ENCODE assay signal across 18 cellular contexts in the genomic region with DNA sequence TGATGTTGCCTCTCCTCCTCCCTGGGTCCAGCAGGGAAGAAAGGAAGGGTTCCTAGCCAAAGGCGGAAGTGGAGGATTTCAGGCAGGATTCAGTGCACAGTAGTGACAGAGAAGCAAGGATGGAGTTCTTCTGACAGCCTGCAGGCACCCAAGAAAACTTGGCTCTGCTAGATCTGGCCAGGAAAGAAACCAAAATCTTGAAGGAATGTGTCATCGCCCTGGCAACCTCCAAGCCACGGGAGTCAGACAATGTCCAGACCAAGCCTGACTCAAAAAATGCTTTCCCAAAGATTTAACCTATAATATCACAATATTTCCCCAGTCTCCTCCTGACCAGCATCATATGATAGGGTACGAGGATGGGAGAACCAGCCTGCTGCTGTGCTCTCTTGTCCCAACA. TPM values are rescaled to one million over a fixed set of nuclear protein-coding genes. Genes with fewer than 3 reads are reported as not detected.
DNase-seq lines count a peak whose midpoint lies in the region; ATAC-seq and TF ChIP-seq lines count a peak whose summit lies in the region.
"Had no signal": no experiment of that assay in that cellular context is flagged by ENCODE, and none has a peak within 500 bp of the region (broad histone marks: within the 10 kb centered on the region; RNA-seq: fewer than 3 reads in every experiment).

No MANE protein-coding gene starts in this region.

- intact Hi-C loops in IMR-90 (cut with micrococcal nuclease), result loop anchor here (10.0 kb wide), 1 partner anchor 456 kb away; no protein-coding TSS in a partner anchor

- H3K4me1 ChIP-seq in IMR-90 (ENCODE audit: control insufficient read depth, insufficient read depth, low read length), result no peaks in the 10 kb centered on the region
- H3K4me1 ChIP-seq: A549 had no signal

- H3K9me3 ChIP-seq in IMR-90 (ENCODE audit: control insufficient read depth, insufficient read depth, low read length), result no peaks in the 10 kb centered on the region
- H3K9me3 ChIP-seq: A549, esophagus squamous epithelium, Peyer's patch had no signal

- H2BK120ac ChIP-seq in IMR-90 (ENCODE audit: low read depth, low read length), result no peak overlapping the region

- no peak overlapping the region for H2AK9ac ChIP-seq in IMR-90 (replicated peaks; ENCODE audit: low read depth, low read length, poor library complexity)

- no peaks in the 10 kb centered on the region for H4K20me1 ChIP-seq in IMR-90 (ENCODE audit: insufficient read depth, low read length)

- H4K8ac ChIP-seq in IMR-90 (ENCODE audit: low read depth in 2 of 2, low read length in 2 of 2), result no peak overlapping the region

- POLR2A ChIA-PET in IMR-90 (lab: Charles Lee; ENCODE audit: unreplicated experiment), result no interaction called here

- BruUV-seq in IMR-90 (replicated peaks; lab: Mats Ljungman, UMichigan), result no TSS peak

- H4K5ac ChIP-seq in IMR-90 (ENCODE audit: low read depth, low read length), result no peak overlapping the region

- no peaks in the 10 kb centered on the region for H3K36me3 ChIP-seq in IMR-90 (ENCODE audit: control insufficient read depth, insufficient read depth, low read length)
- H3K36me3 ChIP-seq: esophagus squamous epithelium, Peyer's patch had no signal

- no peak overlapping the region for H3K23ac ChIP-seq in IMR-90 (ENCODE audit: low read depth, low read length)

- DNase-seq in AG08395 (ENCODE audit: low spot score), result peak; percentile 90
- DNase-seq in IMR-90, result peak; percentile 11
- peak; percentile 70 for DNase-seq in dedifferentiated amniotic fluid mesenchymal stem cell (ENCODE audit: extremely low spot score)
- peak; percentile 33 for DNase-seq in kidney tubule cell (ENCODE audit: low spot score)
- no peak for DNase-seq in activated effector memory CD4-positive, alpha-beta T cell treated with Interleukin-2 at 50 U/mL for 16 hours
- DNase-seq in cerebellar nuclear complex (lab: John Stamatoyannopoulos, UW), result no peak
- DNase-seq: activated CD8-positive, alpha-beta memory T cell treated with anti-CD3 and anti-CD28 coated beads for 24 hours; CD4-positive, alpha-beta T cell; DMS79 treated with DMSO at 0.1 percent for 48 hours; esophagus squamous epithelium; NCI-H1048; Peyer's patch; stimulated activated naive CD4-positive, alpha-beta T cell treated with Interleukin-2 at 50 U/mL for 16 hours had no signal

- no peak overlapping the region for H3K56ac ChIP-seq in IMR-90 (ENCODE audit: extremely low read depth, insufficient read depth, low read length)

- peak overlapping the region; percentile 26 for H2AFZ ChIP-seq in IMR-90 (replicated peaks; ENCODE audit: low read length, poor library complexity)

- no peak overlapping the region for H2BK5ac ChIP-seq in IMR-90 (ENCODE audit: low read depth, low read length, poor library complexity, severe bottlenecking)

- H3K4ac ChIP-seq in IMR-90 (ENCODE audit: low read depth, low read length), result no peak overlapping the region

- no peaks in the 10 kb centered on the region for H3K9me1 ChIP-seq in IMR-90 (ENCODE audit: insufficient read depth, low read length)

- H3K9ac ChIP-seq in IMR-90 (ENCODE audit: low read depth, low read length), result no peak overlapping the region

- no peak overlapping the region for H3K14ac ChIP-seq in IMR-90 (replicated peaks; ENCODE audit: low read depth, low read length)

- no peak overlapping the region for H2AK5ac ChIP-seq in IMR-90 (ENCODE audit: low read depth, low read length)

- TF ChIP-seq CTCF in IMR-90 (conservative IDR thresholded peaks at IDR 0.05; ENCODE audit: low read depth, low read length), result no peak

- H3K27ac ChIP-seq in IMR-90 (ENCODE audit: insufficient read depth, low read length), result no peak overlapping the region
- H3K27ac ChIP-seq: A549, esophagus squamous epithelium, Peyer's patch, VCaP had no signal

- H2BK15ac ChIP-seq in IMR-90 (ENCODE audit: low read depth, low read length), result no peak overlapping the region

- H3K4me2 ChIP-seq in IMR-90 (ENCODE audit: low read depth, low read length), result no peak overlapping the region
- H3K4me2 ChIP-seq: A549 had no signal

- ATAC-seq in IMR-90 (ENCODE audit: low read depth) (peak; percentile 16; the same call in 1 of the 2 replicates), GM18505 (IDR thresholded peaks at IDR 0.05; ENCODE audit: unreplicated experiment) (no peak), GM21390 (IDR thresholded peaks at IDR 0.05; ENCODE audit: unreplicated experiment) (no peak)
- ATAC-seq: activated T-helper 17 cell treated with anti-CD3 and anti-CD28 coated beads, Interleukin-2, amount 50 U/mL, for 72 hours had no signal

- peaks cover 4% of the 10 kb centered on the region; the same call in 1 of the 2 replicates for H3K27me3 ChIP-seq in IMR-90 (ENCODE audit: control insufficient read depth, insufficient read depth, low read length)
- H3K27me3 ChIP-seq: esophagus squamous epithelium, Peyer's patch had no signal

- no peak overlapping the region for H3K4me3 ChIP-seq in IMR-90 (ENCODE audit: insufficient read depth, low read depth, low read length)
- H3K4me3 ChIP-seq: A549, esophagus squamous epithelium, Peyer's patch had no signal

- TF ChIP-seq RAD21 in IMR-90 (IDR thresholded peaks at IDR 0.05; ENCODE audit: low read length), result no peak

- no peak overlapping the region for H3K18ac ChIP-seq in IMR-90 (ENCODE audit: low read depth, low read length)

- TF ChIP-seq POLR2A in IMR-90 (IDR thresholded peaks at IDR 0.05; ENCODE audit: low read depth, low read length) (no peak), GM18505 (IDR thresholded peaks at IDR 0.05; ENCODE audit: borderline replicate concordance, extremely low read depth, insufficient read depth, insufficient read length) (no peak)

- no peak overlapping the region for H4K91ac ChIP-seq in IMR-90 (ENCODE audit: insufficient read depth, low read depth, low read length)

- WGBS in IMR-90 (ENCODE audit: extremely low coverage in 2 of 2, insufficient read length in 1 of 2), 2 experiments, result no CpG with 5 or more reads among the region's 4 CpGs

- no peak overlapping the region for H2BK20ac ChIP-seq in IMR-90 (ENCODE audit: low read depth, low read length)

- dilution Hi-C loops in IMR-90 (cut with HindIII; ENCODE audit: low sequenced_read_pairs, unreplicated experiment), result no loop called here

- in situ Hi-C loops in IMR-90 (cut with MboI; ENCODE audit: low sequenced_read_pairs), result no loop called here

- CTCF ChIA-PET in IMR-90 (lab: Yijun Ruan, JAX), result interaction anchor here (1.2 to 1.5 kb wide), 2 partner anchors 20 to 299 kb away, joined by 3 to 6 read pairs; no protein-coding TSS in a partner anchor

- no peaks in the 10 kb centered on the region for H3K79me1 ChIP-seq in IMR-90 (ENCODE audit: low read depth in 1 of 2, low read length in 2 of 2)

TF ChIP-seq in IMR-90, 13 proteins besides CTCF, POLR2A, EP300 and RAD21:
- TF ChIP-seq SMC3 (IDR thresholded peaks at IDR 0.05; ENCODE audit: low read depth, low read length) (no peak), CEBPB (IDR thresholded peaks at IDR 0.05; ENCODE audit: low read depth, low read length) (no peak), NFE2L2 (IDR thresholded peaks at IDR 0.05; ENCODE audit: low read depth, low read length) (no peak), CHD1 (IDR thresholded peaks at IDR 0.05; ENCODE audit: low read depth, low read length) (no peak), MAZ (IDR thresholded peaks at IDR 0.05; ENCODE audit: borderline replicate concordance, low read depth, low read length) (no peak), MXI1 (IDR thresholded peaks at IDR 0.05; ENCODE audit: borderline replicate concordance, low read depth, low read length) (no peak), RFX5 (IDR thresholded peaks at IDR 0.05; ENCODE audit: low read depth, low read length) (no peak), FOS (IDR thresholded peaks at IDR 0.05; ENCODE audit: low read depth, low read length) (no peak)
- TF ChIP-seq, protein P1, sequence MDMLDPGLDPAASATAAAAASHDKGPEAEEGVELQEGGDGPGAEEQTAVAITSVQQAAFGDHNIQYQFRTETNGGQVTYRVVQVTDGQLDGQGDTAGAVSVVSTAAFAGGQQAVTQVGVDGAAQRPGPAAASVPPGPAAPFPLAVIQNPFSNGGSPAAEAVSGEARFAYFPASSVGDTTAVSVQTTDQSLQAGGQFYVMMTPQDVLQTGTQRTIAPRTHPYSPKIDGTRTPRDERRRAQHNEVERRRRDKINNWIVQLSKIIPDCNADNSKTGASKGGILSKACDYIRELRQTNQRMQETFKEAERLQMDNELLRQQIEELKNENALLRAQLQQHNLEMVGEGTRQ (IDR thresholded peaks at IDR 0.05; ENCODE audit: low read depth, low read length), result no peak

RNA-seq across cellular contexts. Expression of gene DHRS4, which starts 22.8 kb away (rescaled TPM):
- total RNA-seq in IMR-90 (2012; rRNA removed), result 43.2 and 48.9 TPM in 2 replicates
- 48.6 and 51.8 TPM in 2 replicates for polyA plus RNA-seq in IMR-90 (2012; rRNA removed)
- 61.0 and 67.2 TPM in 2 replicates for polyA plus RNA-seq in IMR-90 (2012; cell fraction: cytosol; rRNA removed)
- 22.3 and 28.2 TPM in 2 replicates for polyA plus RNA-seq in IMR-90 (2012; cell fraction: nucleus; rRNA removed; ENCODE audit: low replicate concordance)

RNA-seq across cellular contexts. Expression of gene DHRS4L2, which starts 58.0 kb away (rescaled TPM):
- total RNA-seq in IMR-90 (2012; rRNA removed), result 11.1 and 12.5 TPM in 2 replicates
- polyA plus RNA-seq in IMR-90 (2012; rRNA removed), result 17.3 and 19.6 TPM in 2 replicates
- 12.7 and 16.3 TPM in 2 replicates for polyA plus RNA-seq in IMR-90 (2012; cell fraction: cytosol; rRNA removed)
- 7.9 and 8.3 TPM in 2 replicates for polyA plus RNA-seq in IMR-90 (2012; cell fraction: nucleus; rRNA removed; ENCODE audit: low replicate concordance)

Comparison
In these comparisons a context has a peak if more than half of its experiments do, and no peak if none do; other contexts are left out.
1. DNase-seq: peak in AG08395 (single experiment), IMR-90 (single experiment), dedifferentiated amniotic fluid mesenchymal stem cell (single experiment) and kidney tubule cell (single experiment); none in activated effector memory CD4-positive, alpha-beta T cell treated with Interleukin-2 at 50 U/mL for 16 hours (single experiment) and cerebellar nuclear complex (0 of 2).